In the genomic region with DNA sequence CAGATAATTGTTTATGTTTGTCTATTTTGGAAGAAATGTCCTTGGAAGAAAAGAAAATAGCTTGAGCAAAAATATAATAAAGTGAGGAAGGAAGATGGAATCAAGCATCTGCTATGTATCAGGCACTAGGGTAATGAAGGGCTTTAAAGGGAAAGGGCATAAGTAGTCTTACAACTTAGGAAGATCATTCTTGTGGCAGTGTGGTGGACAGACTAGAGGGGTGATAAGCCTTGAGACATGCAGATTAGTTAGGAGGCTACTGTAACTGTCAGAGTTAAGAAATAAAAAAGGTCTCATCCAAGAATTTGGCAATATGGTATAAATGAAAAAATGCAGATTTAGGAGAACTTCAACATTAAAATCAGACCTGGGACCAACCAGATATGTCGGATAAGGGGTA, we compare ENCODE assay signal across 1 cellular context.
TF ChIP-seq lines count a peak whose summit lies in the region.

No MANE protein-coding gene starts in this region.

TF ChIP-seq in K562, 482 proteins besides CTCF, POLR2A, EP300 and RAD21:
- TF ChIP-seq ZC3H11A (IDR thresholded peaks at IDR 0.05; ENCODE audit: low read depth, low read length) (no peak), ZNF384 (IDR thresholded peaks at IDR 0.05; ENCODE audit: low read depth, low read length) (peak; percentile 45; the same call in 1 of the 2 replicates), DPF2 (IDR thresholded peaks at IDR 0.05) (peak; percentile 17; the same call in 1 of the 2 replicates), ARID1B (IDR thresholded peaks at IDR 0.05) (peak; percentile 40), EP400 (IDR thresholded peaks at IDR 0.05) (0 out of 2 replicates have a peak, but pooled peaks have one; percentile 19), SMARCA4 (IDR thresholded peaks at IDR 0.05) (0 out of 2 replicates have a peak, but pooled peaks have one; percentile 28)
- TF ChIP-seq, protein P1, sequence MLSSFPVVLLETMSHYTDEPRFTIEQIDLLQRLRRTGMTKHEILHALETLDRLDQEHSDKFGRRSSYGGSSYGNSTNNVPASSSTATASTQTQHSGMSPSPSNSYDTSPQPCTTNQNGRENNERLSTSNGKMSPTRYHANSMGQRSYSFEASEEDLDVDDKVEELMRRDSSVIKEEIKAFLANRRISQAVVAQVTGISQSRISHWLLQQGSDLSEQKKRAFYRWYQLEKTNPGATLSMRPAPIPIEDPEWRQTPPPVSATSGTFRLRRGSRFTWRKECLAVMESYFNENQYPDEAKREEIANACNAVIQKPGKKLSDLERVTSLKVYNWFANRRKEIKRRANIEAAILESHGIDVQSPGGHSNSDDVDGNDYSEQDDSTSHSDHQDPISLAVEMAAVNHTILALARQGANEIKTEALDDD (IDR thresholded peaks at IDR 0.05): peak; percentile 65
- TF ChIP-seq, protein P2, sequence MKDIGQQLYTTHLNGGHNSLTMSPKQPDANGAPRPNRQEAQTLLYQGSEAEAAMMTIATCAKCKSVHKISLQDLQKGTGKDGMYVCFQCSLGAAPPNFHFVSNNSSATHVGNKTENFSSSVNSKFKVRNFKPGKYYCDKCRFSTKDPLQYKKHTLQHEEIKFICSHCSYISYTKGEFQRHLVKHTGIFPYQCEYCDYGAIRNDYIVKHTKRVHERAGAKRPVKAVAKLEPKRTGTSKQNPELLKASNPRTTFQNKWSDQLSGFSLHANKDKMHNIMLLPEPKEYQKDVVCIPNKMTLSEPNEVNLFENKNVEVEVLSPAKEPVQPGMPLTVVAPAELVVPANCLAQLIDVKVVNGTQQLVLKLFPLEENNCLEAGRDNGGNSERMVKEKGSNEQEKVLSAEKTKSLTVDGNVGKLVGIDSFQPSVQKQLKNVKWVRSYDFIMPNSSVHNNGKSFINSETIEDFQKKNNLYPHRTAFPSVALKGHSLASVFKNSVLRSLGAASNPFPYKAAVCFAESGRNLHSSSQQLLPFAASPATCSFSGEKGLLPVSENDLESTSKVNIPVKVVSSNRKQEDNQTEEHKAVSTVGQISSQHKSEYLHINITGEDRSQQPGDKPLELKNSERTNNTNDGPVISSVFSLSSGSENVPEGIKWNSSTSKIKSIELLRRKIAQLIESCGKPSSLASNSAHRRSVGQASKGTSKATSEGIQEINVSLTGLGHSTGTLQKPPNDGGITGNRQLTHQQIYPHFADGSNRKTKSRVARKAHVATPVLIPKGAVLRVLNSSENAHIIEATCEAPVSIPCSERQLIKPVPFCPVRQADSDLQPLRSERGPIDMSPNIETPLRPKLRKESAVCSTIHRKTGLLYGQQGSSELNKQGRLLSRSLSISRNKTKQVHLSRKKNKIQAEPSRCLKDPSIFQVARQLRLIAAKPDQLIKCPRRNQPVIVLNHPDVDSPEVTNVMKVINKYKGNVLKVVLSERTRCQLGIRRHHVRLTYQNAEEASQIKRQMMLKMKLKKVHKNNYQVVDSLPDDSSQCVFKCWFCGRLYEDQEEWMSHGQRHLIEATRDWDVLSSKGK (CRISPR knock-in tag; IDR thresholded peaks at IDR 0.05): no peak
- TF ChIP-seq, protein P3, sequence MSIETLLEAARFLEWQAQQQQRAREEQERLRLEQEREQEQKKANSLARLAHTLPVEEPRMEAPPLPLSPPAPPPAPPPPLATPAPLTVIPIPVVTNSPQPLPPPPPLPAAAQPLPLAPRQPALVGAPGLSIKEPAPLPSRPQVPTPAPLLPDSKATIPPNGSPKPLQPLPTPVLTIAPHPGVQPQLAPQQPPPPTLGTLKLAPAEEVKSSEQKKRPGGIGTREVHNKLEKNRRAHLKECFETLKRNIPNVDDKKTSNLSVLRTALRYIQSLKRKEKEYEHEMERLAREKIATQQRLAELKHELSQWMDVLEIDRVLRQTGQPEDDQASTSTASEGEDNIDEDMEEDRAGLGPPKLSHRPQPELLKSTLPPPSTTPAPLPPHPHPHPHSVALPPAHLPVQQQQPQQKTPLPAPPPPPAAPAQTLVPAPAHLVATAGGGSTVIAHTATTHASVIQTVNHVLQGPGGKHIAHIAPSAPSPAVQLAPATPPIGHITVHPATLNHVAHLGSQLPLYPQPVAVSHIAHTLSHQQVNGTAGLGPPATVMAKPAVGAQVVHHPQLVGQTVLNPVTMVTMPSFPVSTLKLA (conservative IDR thresholded peaks at IDR 0.05): 0 out of 4 replicates have a peak, but pooled peaks of 1 of the 2 experiments have one; percentile 26
